In the genomic region with DNA sequence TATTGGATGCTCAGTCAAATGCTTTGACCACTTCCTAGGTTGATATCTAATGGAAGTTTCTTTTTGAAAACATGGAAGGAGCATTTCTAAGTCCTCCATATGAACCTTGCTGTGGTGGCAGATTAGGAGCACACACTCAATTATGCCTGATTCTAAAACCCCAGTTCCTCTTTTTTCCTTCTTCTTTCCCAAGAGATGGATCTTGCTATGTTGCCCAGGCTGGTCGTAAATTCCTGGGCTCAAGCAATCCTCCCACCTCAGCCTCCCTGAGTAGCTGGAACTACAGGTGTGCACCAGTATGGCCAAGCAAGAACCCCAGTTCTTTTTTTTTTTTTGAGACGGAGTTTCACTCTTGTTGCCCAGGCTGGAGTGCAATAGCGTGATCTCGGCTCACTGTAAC, we compare ENCODE assay signal across 1 cellular context.
TF ChIP-seq lines count a peak whose summit lies in the region.

No MANE protein-coding gene starts in this region.

TF ChIP-seq in GM12878, 131 proteins besides CTCF, POLR2A, EP300 and RAD21:
- TF ChIP-seq SPI1 (IDR thresholded peaks at IDR 0.05; ENCODE audit: borderline replicate concordance, insufficient read depth, low read depth, low read length) = 0 out of 2 replicates have a peak, but pooled peaks have one; percentile 9
- no peak for TF ChIP-seq NR2C2 (IDR thresholded peaks at IDR 0.05; ENCODE audit: borderline replicate concordance, control insufficient read depth, insufficient read length, low read depth)
- TF ChIP-seq SMAD5 (IDR thresholded peaks at IDR 0.05; ENCODE audit: low read depth) = no peak
- no peak for TF ChIP-seq SREBF1 (IDR thresholded peaks at IDR 0.05; ENCODE audit: low read length)
- no peak for TF ChIP-seq RELA (IDR thresholded peaks at IDR 0.05; ENCODE audit: borderline replicate concordance, partially characterized antibody)
- no peak for TF ChIP-seq CREM (IDR thresholded peaks at IDR 0.05; ENCODE audit: low read depth)
